10 cellular contexts compared by ENCODE assay signal in genomic region chr2:185208261-185208660, GRCh38.
DNase-seq lines count a peak whose midpoint lies in the region; ATAC-seq lines count a peak whose summit lies in the region.
"Had no signal": no experiment of that assay in that cellular context is flagged by ENCODE, and none has a peak within 500 bp of the region (broad histone marks: within the 10 kb centered on the region; RNA-seq: fewer than 3 reads in every experiment).

No MANE protein-coding gene starts in this region.

- DNase-seq in Daoy (ENCODE audit: low read depth) (peak; percentile 3), HuH-7 (ENCODE audit: low spot score) (peak; percentile 39), SK-MEL-5 (ENCODE audit: low read depth, low spot score) (peak; percentile 68), kidney glomerular epithelial cell (lab: John Stamatoyannopoulos, UW) (peak; percentile 13)
- DNase-seq in activated naive CD8-positive, alpha-beta T cell treated with anti-CD3 and anti-CD28 coated beads, Interleukin-2, amount 50 U/mL, for 24 hours: no peak
- DNase-seq in effector memory CD4-positive, alpha-beta T cell: no peak
- DNase-seq: activated naive CD8-positive, alpha-beta T cell treated with anti-CD3 and anti-CD28 coated beads for 36 hours had no signal

- no peaks in the 10 kb centered on the region for H3K4me1 Mint-ChIP-seq in activated naive CD8-positive, alpha-beta T cell treated with anti-CD3 and anti-CD28 coated beads, Interleukin-2, amount 50 U/mL, for 24 hours
- H3K4me1 Mint-ChIP-seq: activated naive CD8-positive, alpha-beta T cell treated with anti-CD3 and anti-CD28 coated beads for 36 hours had no signal

- peaks cover 4% of the 10 kb centered on the region for H3K9me3 Mint-ChIP-seq in activated naive CD8-positive, alpha-beta T cell treated with anti-CD3 and anti-CD28 coated beads, Interleukin-2, amount 50 U/mL, for 24 hours

- in situ Hi-C loops in SK-MEL-5 (cut with HindIII; ENCODE audit: low pct_unique_long_range_greater_than_20kb, low sequenced_read_pairs): no loop called here

- no peak overlapping the region for H3K4me3 Mint-ChIP-seq in activated naive CD8-positive, alpha-beta T cell treated with anti-CD3 and anti-CD28 coated beads, Interleukin-2, amount 50 U/mL, for 24 hours
- H3K4me3 Mint-ChIP-seq: activated naive CD8-positive, alpha-beta T cell treated with anti-CD3 and anti-CD28 coated beads for 36 hours had no signal

- H3K27ac Mint-ChIP-seq in activated naive CD8-positive, alpha-beta T cell treated with anti-CD3 and anti-CD28 coated beads, Interleukin-2, amount 50 U/mL, for 24 hours: no peak overlapping the region
- H3K27ac Mint-ChIP-seq: activated naive CD8-positive, alpha-beta T cell treated with anti-CD3 and anti-CD28 coated beads for 36 hours had no signal

- H3K4me1 ChIP-seq in effector memory CD4-positive, alpha-beta T cell (ENCODE audit: control insufficient read depth, insufficient read depth, low read length, poor library complexity, severe bottlenecking): no peaks in the 10 kb centered on the region
- H3K4me1 ChIP-seq: parathyroid adenoma had no signal

- no peaks in the 10 kb centered on the region for H3K27me3 ChIP-seq in effector memory CD4-positive, alpha-beta T cell (replicated peaks; ENCODE audit: control insufficient read depth, insufficient read depth, low read length, poor library complexity, severe bottlenecking)

- H3K27ac ChIP-seq in effector memory CD4-positive, alpha-beta T cell (ENCODE audit: insufficient read depth, low read length, poor library complexity, severe bottlenecking): no peak overlapping the region
- H3K27ac ChIP-seq: parathyroid adenoma had no signal

- ATAC-seq in HG02571 (IDR thresholded peaks at IDR 0.05; ENCODE audit: unreplicated experiment) (no peak), GM21367 (IDR thresholded peaks at IDR 0.05; ENCODE audit: unreplicated experiment) (no peak)
- no peak for ATAC-seq in activated naive CD8-positive, alpha-beta T cell treated with anti-CD3 and anti-CD28 coated beads, Interleukin-2, amount 50 U/mL, for 24 hours

- no peaks in the 10 kb centered on the region for H3K36me3 ChIP-seq in effector memory CD4-positive, alpha-beta T cell (ENCODE audit: control insufficient read depth, insufficient read depth, low read length)

- no peak overlapping the region for H3K4me3 ChIP-seq in effector memory CD4-positive, alpha-beta T cell (ENCODE audit: insufficient read depth, low read depth, low read length, poor library complexity, severe bottlenecking)

- no peaks in the 10 kb centered on the region for H3K36me3 Mint-ChIP-seq in activated naive CD8-positive, alpha-beta T cell treated with anti-CD3 and anti-CD28 coated beads, Interleukin-2, amount 50 U/mL, for 24 hours (ENCODE audit: low read depth)
- H3K36me3 Mint-ChIP-seq: activated naive CD8-positive, alpha-beta T cell treated with anti-CD3 and anti-CD28 coated beads for 36 hours had no signal

- no peaks in the 10 kb centered on the region for H3K27me3 Mint-ChIP-seq in activated naive CD8-positive, alpha-beta T cell treated with anti-CD3 and anti-CD28 coated beads, Interleukin-2, amount 50 U/mL, for 24 hours
- H3K27me3 Mint-ChIP-seq: activated naive CD8-positive, alpha-beta T cell treated with anti-CD3 and anti-CD28 coated beads for 36 hours had no signal

- H3K9me3 ChIP-seq in effector memory CD4-positive, alpha-beta T cell (ENCODE audit: control insufficient read depth, low read length): no peaks in the 10 kb centered on the region

Comparison
In these comparisons a context has a peak if more than half of its experiments do, and no peak if none do; other contexts are left out.
1. DNase-seq: peak in Daoy (single experiment), HuH-7 (single experiment), SK-MEL-5 (single experiment) and kidney glomerular epithelial cell (single experiment); none in activated naive CD8-positive, alpha-beta T cell treated with anti-CD3 and anti-CD28 coated beads, Interleukin-2, amount 50 U/mL, for 24 hours (single experiment) and effector memory CD4-positive, alpha-beta T cell (0 of 3).